Comparison of ENCODE assay signal across 23 cellular contexts in the genomic region with DNA sequence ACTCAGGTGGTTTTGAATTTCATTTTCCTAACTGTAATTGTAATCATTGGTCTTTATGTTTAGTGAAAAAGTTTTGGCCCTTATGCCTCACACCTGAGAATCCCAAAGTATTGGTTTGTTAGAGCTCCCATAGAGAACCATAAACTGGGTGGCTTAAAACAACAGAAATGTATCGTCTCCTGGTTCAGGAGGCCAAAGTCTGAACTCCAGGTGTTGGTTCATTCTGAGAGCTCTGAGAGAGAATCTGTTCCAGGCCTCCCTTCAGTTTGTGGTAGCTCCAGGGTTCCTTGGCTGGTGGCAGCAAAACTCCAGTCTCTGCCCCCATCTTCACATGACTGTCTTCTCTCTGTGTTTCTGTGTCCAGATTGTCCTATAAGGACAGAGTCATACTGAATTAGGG. TPM values are rescaled to one million over a fixed set of nuclear protein-coding genes. Genes with fewer than 3 reads are reported as not detected.
DNase-seq lines count a peak whose midpoint lies in the region; ATAC-seq, FAIRE-seq and TF ChIP-seq lines count a peak whose summit lies in the region.
"Had no signal": no experiment of that assay in that cellular context is flagged by ENCODE, and none has a peak within 500 bp of the region (broad histone marks: within the 10 kb centered on the region; RNA-seq: fewer than 3 reads in every experiment).

No MANE protein-coding gene starts in this region.

- POLR2A ChIA-PET in activated CD4-positive, alpha-beta memory T cell treated with anti-CD3 and anti-CD28 coated beads, Interleukin-2, amount 10 ng/mL, durations not matched to agents 7 days and 5 days (lab: Charles Lee), result interaction anchor here (0.8 to 1.3 kb wide), 2 partner anchors 9 to 172 kb away, joined by 3 read pairs; no protein-coding TSS in a partner anchor
- POLR2A ChIA-PET in activated CD4-positive, alpha-beta memory T cell treated with anti-CD3 and anti-CD28 coated beads for 36 hours (lab: Charles Lee), result no interaction called here

- no peak overlapping the region for H3K9ac ChIP-seq in colonic mucosa (ENCODE audit: low read depth in 2 of 2, low read length in 2 of 2)
- H3K9ac ChIP-seq: GM23248 had no signal

- TF ChIP-seq CTCF in colonic mucosa (IDR thresholded peaks at IDR 0.05), result no peak
- TF ChIP-seq CTCF in endothelial cell (IDR thresholded peaks at IDR 0.05; ENCODE audit: unreplicated experiment), result no peak

- TF ChIP-seq POLR2A in GM18505 (IDR thresholded peaks at IDR 0.05; ENCODE audit: borderline replicate concordance, extremely low read depth, insufficient read depth, insufficient read length), result no peak

- H3K27ac ChIP-seq in colonic mucosa, result no peak overlapping the region
- H3K27ac ChIP-seq in small intestine (ENCODE audit: low read depth in 1 of 2, low read length in 1 of 2), result no peak overlapping the region
- H3K27ac ChIP-seq: 22Rv1, A549, C4-2B, GM23248 had no signal

- peak overlapping the region; percentile 87 for H3K27ac Mint-ChIP-seq in activated CD4-positive, alpha-beta memory T cell treated with anti-CD3 and anti-CD28 coated beads, Interleukin-2, amount 10 ng/mL, durations not matched to agents 7 days and 5 days
- no peak overlapping the region for H3K27ac Mint-ChIP-seq in activated CD4-positive, alpha-beta memory T cell treated with anti-CD3 and anti-CD28 coated beads for 36 hours
- no peak overlapping the region for H3K27ac Mint-ChIP-seq in endothelial cell (ENCODE audit: unreplicated experiment)
- H3K27ac Mint-ChIP-seq: CD4-positive, alpha-beta T cell had no signal

- H3K36me3 Mint-ChIP-seq in activated CD4-positive, alpha-beta memory T cell treated with anti-CD3 and anti-CD28 coated beads, Interleukin-2, amount 10 ng/mL, durations not matched to agents 7 days and 5 days (ENCODE audit: low read depth), result no peaks in the 10 kb centered on the region
- no peaks in the 10 kb centered on the region for H3K36me3 Mint-ChIP-seq in activated CD4-positive, alpha-beta memory T cell treated with anti-CD3 and anti-CD28 coated beads for 36 hours
- H3K36me3 Mint-ChIP-seq in endothelial cell (ENCODE audit: low read depth, unreplicated experiment), result peaks cover 4% of the 10 kb centered on the region

- H3K27me3 Mint-ChIP-seq in activated CD4-positive, alpha-beta memory T cell treated with anti-CD3 and anti-CD28 coated beads, Interleukin-2, amount 10 ng/mL, durations not matched to agents 7 days and 5 days, result no peaks in the 10 kb centered on the region
- H3K27me3 Mint-ChIP-seq in activated CD4-positive, alpha-beta memory T cell treated with anti-CD3 and anti-CD28 coated beads for 36 hours, result peaks cover 3% of the 10 kb centered on the region
- peaks cover 2% of the 10 kb centered on the region for H3K27me3 Mint-ChIP-seq in endothelial cell (ENCODE audit: unreplicated experiment)
- H3K27me3 Mint-ChIP-seq: CD4-positive, alpha-beta T cell had no signal

- 13 to 73% (median 40%) methylated on average over 1 of the region's 1 CpG for WGBS in small intestine, 3 donors

- H3K4me3 Mint-ChIP-seq in activated CD4-positive, alpha-beta memory T cell treated with anti-CD3 and anti-CD28 coated beads, Interleukin-2, amount 10 ng/mL, durations not matched to agents 7 days and 5 days, result no peak overlapping the region
- H3K4me3 Mint-ChIP-seq in activated CD4-positive, alpha-beta memory T cell treated with anti-CD3 and anti-CD28 coated beads for 36 hours, result no peak overlapping the region
- no peak overlapping the region for H3K4me3 Mint-ChIP-seq in endothelial cell (ENCODE audit: unreplicated experiment)
- H3K4me3 Mint-ChIP-seq: CD4-positive, alpha-beta T cell had no signal

- intact Hi-C loops in activated CD4-positive, alpha-beta memory T cell treated with anti-CD3 and anti-CD28 coated beads for 36 hours (cut with micrococcal nuclease), result no loop called here
- intact Hi-C loops in colonic mucosa (cut with DNase I), result no loop called here

- no peaks in the 10 kb centered on the region for H3K9me3 ChIP-seq in colonic mucosa
- no peaks in the 10 kb centered on the region for H3K9me3 ChIP-seq in small intestine (ENCODE audit: control insufficient read depth, low read depth)
- H3K9me3 ChIP-seq: A549, Caco-2, HAP-1 had no signal

- H3K4me3 ChIP-seq in colonic mucosa, result no peak overlapping the region
- H3K4me3 ChIP-seq in small intestine (ENCODE audit: low read depth in 1 of 2, low read length in 2 of 2), result no peak overlapping the region
- H3K4me3 ChIP-seq: A549, GM23248, HAP-1 had no signal

- no peaks in the 10 kb centered on the region for H3K27me3 ChIP-seq in colonic mucosa
- no peaks in the 10 kb centered on the region for H3K27me3 ChIP-seq in small intestine (ENCODE audit: control insufficient read depth in 2 of 2, insufficient read depth in 2 of 2, low read length in 2 of 2)

- FAIRE-seq in small intestine (lab: Jason Lieb, UNC), result no peak
- FAIRE-seq: A549, D721Med, G401.6, GM12891, GM18507 had no signal

- H3K36me3 ChIP-seq in colonic mucosa, result no peaks in the 10 kb centered on the region
- no peaks in the 10 kb centered on the region for H3K36me3 ChIP-seq in small intestine (ENCODE audit: control insufficient read depth in 2 of 2, insufficient read depth in 2 of 2, low read length in 2 of 2)
- H3K36me3 ChIP-seq: HAP-1 had no signal

- H3K9me3 Mint-ChIP-seq in activated CD4-positive, alpha-beta memory T cell treated with anti-CD3 and anti-CD28 coated beads, Interleukin-2, amount 10 ng/mL, durations not matched to agents 7 days and 5 days, result no peaks in the 10 kb centered on the region
- H3K9me3 Mint-ChIP-seq in activated CD4-positive, alpha-beta memory T cell treated with anti-CD3 and anti-CD28 coated beads for 36 hours, result no peaks in the 10 kb centered on the region
- no peaks in the 10 kb centered on the region for H3K9me3 Mint-ChIP-seq in endothelial cell (ENCODE audit: unreplicated experiment)
- H3K9me3 Mint-ChIP-seq: CD4-positive, alpha-beta T cell had no signal

- CTCF ChIA-PET in activated CD4-positive, alpha-beta memory T cell treated with anti-CD3 and anti-CD28 coated beads, Interleukin-2, amount 10 ng/mL, durations not matched to agents 7 days and 5 days (lab: Charles Lee), result interaction anchor here (1.2 to 2.1 kb wide), 2 partner anchors 19 to 36 kb away, joined by 5 to 9 read pairs; no protein-coding TSS in a partner anchor
- CTCF ChIA-PET in activated CD4-positive, alpha-beta memory T cell treated with anti-CD3 and anti-CD28 coated beads for 36 hours (lab: Charles Lee), result interaction anchor here (0.9 to 7.2 kb wide), 4 partner anchors 19 to 195 kb away, joined by 3 to 50 read pairs (median 6); no protein-coding TSS in a partner anchor

- H3K4me1 ChIP-seq in colonic mucosa, result no peaks in the 10 kb centered on the region
- no peaks in the 10 kb centered on the region for H3K4me1 ChIP-seq in small intestine (ENCODE audit: control insufficient read depth in 2 of 2, insufficient read depth in 1 of 2, low read depth in 1 of 2, low read length in 1 of 2)
- H3K4me1 ChIP-seq: HAP-1 had no signal

- no peak for DNase-seq in activated CD4-positive, alpha-beta memory T cell treated with anti-CD3 and anti-CD28 coated beads, Interleukin-2, amount 10 ng/mL, durations not matched to agents 7 days and 5 days
- no peak for DNase-seq in activated CD4-positive, alpha-beta memory T cell treated with anti-CD3 and anti-CD28 coated beads for 36 hours
- DNase-seq in colonic mucosa, result peak; percentile 65
- no peak for DNase-seq in left lobe of liver (ENCODE audit: low spot score)
- DNase-seq in small intestine, result peak; percentile 70
- no peak for DNase-seq in hepatic stellate cell (ENCODE audit: low spot score)
- DNase-seq in endothelial cell (ENCODE audit: low spot score), result no peak
- DNase-seq: AML-193; Caco-2; CD4-positive, alpha-beta T cell; GM23248 had no signal

- peaks cover 22% of the 10 kb centered on the region for H3K4me1 Mint-ChIP-seq in activated CD4-positive, alpha-beta memory T cell treated with anti-CD3 and anti-CD28 coated beads, Interleukin-2, amount 10 ng/mL, durations not matched to agents 7 days and 5 days
- peaks cover 10% of the 10 kb centered on the region for H3K4me1 Mint-ChIP-seq in activated CD4-positive, alpha-beta memory T cell treated with anti-CD3 and anti-CD28 coated beads for 36 hours (ENCODE audit: low read depth)
- H3K4me1 Mint-ChIP-seq in endothelial cell (ENCODE audit: unreplicated experiment), result peaks cover 2% of the 10 kb centered on the region

- ATAC-seq in left lobe of liver (peak; percentile 83), GM18505 (IDR thresholded peaks at IDR 0.05; ENCODE audit: unreplicated experiment) (no peak)
- ATAC-seq: A549 had no signal

RNA-seq across cellular contexts. Expression of a gene that starts 11.0 kb away (rescaled TPM):
- under 1 TPM; 0.33 to 0.48 TPM for total RNA-seq in activated CD4-positive, alpha-beta memory T cell treated with anti-CD3 and anti-CD28 coated beads, Interleukin-2, amount 10 ng/mL, durations not matched to agents 7 days and 5 days
- not detected for total RNA-seq in activated CD4-positive, alpha-beta memory T cell treated with anti-CD3 and anti-CD28 coated beads for 36 hours
- total RNA-seq in colonic mucosa (under 1 TPM in 1 of 2 donors, not detected in 1; 0.99 TPM), left lobe of liver (not detected), endothelial cell (ENCODE audit: unreplicated experiment) (not detected)
- not detected for polyA plus RNA-seq in small intestine
- total RNA-seq: Caco-2; CD4-positive, alpha-beta T cell; GM23248; H4; HT-29 had no signal
- polyA plus RNA-seq: A549, BJ, GM23248 had no signal

RNA-seq across cellular contexts. Expression of a gene that starts 55.8 kb away (rescaled TPM):
- total RNA-seq in activated CD4-positive, alpha-beta memory T cell treated with anti-CD3 and anti-CD28 coated beads, Interleukin-2, amount 10 ng/mL, durations not matched to agents 7 days and 5 days, result not detected
- not detected for total RNA-seq in activated CD4-positive, alpha-beta memory T cell treated with anti-CD3 and anti-CD28 coated beads for 36 hours
- total RNA-seq in colonic mucosa (under 1 TPM; 0.40 to 0.69 TPM), left lobe of liver (0.20 TPM), endothelial cell (ENCODE audit: unreplicated experiment) (not detected)
- not detected for polyA plus RNA-seq in small intestine
- total RNA-seq: Caco-2; CD4-positive, alpha-beta T cell; GM23248; H4; HT-29 had no signal
- polyA plus RNA-seq: BJ, GM23248 had no signal

Comparison
In these comparisons a context has a peak if more than half of its experiments do, and no peak if none do; other contexts are left out.
1. DNase-seq: peak in colonic mucosa (single experiment) and small intestine (single experiment); none in activated CD4-positive, alpha-beta memory T cell treated with anti-CD3 and anti-CD28 coated beads, Interleukin-2, amount 10 ng/mL, durations not matched to agents 7 days and 5 days (single experiment), activated CD4-positive, alpha-beta memory T cell treated with anti-CD3 and anti-CD28 coated beads for 36 hours (single experiment), left lobe of liver (single experiment), hepatic stellate cell (single experiment) and endothelial cell (single experiment).